Comparison of ENCODE assay signal across 1 cellular context in genomic region chr10:42989481-42989921, GRCh38.
TF ChIP-seq lines count a peak whose summit lies in the region.

No MANE protein-coding gene starts in this region.

TF ChIP-seq in HepG2, 621 proteins besides CTCF, POLR2A, EP300 and RAD21 (continued from another document):
- TF ChIP-seq TFDP1 (CRISPR knock-in tag; IDR thresholded peaks at IDR 0.05; ENCODE audit: borderline replicate concordance) (no peak), GRHL1 (CRISPR knock-in tag; conservative IDR thresholded peaks at IDR 0.05) (no peak), ZNF530 (CRISPR knock-in tag; IDR thresholded peaks at IDR 0.05; ENCODE audit: low read depth) (no peak), ZNF232 (CRISPR knock-in tag; IDR thresholded peaks at IDR 0.05; ENCODE audit: borderline replicate concordance) (no peak), ZFP62 (CRISPR knock-in tag; IDR thresholded peaks at IDR 0.05) (no peak), ERF (CRISPR knock-in tag; IDR thresholded peaks at IDR 0.05) (no peak), ZNF792 (CRISPR knock-in tag; IDR thresholded peaks at IDR 0.05) (no peak), MEIS2 (CRISPR knock-in tag; IDR thresholded peaks at IDR 0.05) (no peak), ASH2L (IDR thresholded peaks at IDR 0.05; ENCODE audit: insufficient read length, low read depth, low read length) (no peak), RARA (CRISPR knock-in tag; IDR thresholded peaks at IDR 0.05) (no peak), ZNF10 (CRISPR knock-in tag; IDR thresholded peaks at IDR 0.05; ENCODE audit: borderline replicate concordance, low read depth) (no peak), ZNF691 (CRISPR knock-in tag; IDR thresholded peaks at IDR 0.05; ENCODE audit: borderline replicate concordance, low read depth) (no peak), SMAD9 (CRISPR knock-in tag; IDR thresholded peaks at IDR 0.05) (no peak), ZNF576 (CRISPR knock-in tag; IDR thresholded peaks at IDR 0.05) (no peak)
